9 cellular contexts compared by ENCODE assay signal in genomic region chr6:170555305-170555704, GRCh38. TPM values are rescaled to one million over a fixed set of nuclear protein-coding genes. Genes with fewer than 3 reads are reported as not detected.
A peak's percentile ranks its signal among the peaks of the same experiment; 100 is the strongest.
DNase-seq lines count a peak whose midpoint lies in the region; ATAC-seq and TF ChIP-seq lines count a peak whose summit lies in the region.
"Had no signal": no experiment of that assay in that cellular context is flagged by ENCODE, and none has a peak within 500 bp of the region (broad histone marks: within the 10 kb centered on the region; RNA-seq: fewer than 3 reads in every experiment).

No MANE protein-coding gene starts in this region.

- peak overlapping the region; percentile 76 for H3K4me2 ChIP-seq in DND-41 (ENCODE audit: insufficient read depth, low read length)
- peak overlapping the region; percentile 92 for H3K4me2 ChIP-seq in OCI-LY7 (ENCODE audit: low read length)

- no TSS peak for BruUV-seq in OCI-LY7 (replicated peaks; lab: Mats Ljungman, UMichigan)

- ATAC-seq in DND-41 (ENCODE audit: insufficient read depth, low read depth) (no peak), HG03521 (IDR thresholded peaks at IDR 0.05; ENCODE audit: unreplicated experiment) (no peak)
- no peak for ATAC-seq in stimulated activated memory B cell treated with anti-CD40 and anti-IgM and Interleukin-4, amounts not matched to agents 10 μg/mL and 1 μg/mL and 100 μg/mL, for 72 hours

- peaks cover 19% of the 10 kb centered on the region for H3K4me1 Mint-ChIP-seq in stimulated activated memory B cell treated with anti-CD40 and anti-IgM and Interleukin-4, amounts not matched to agents 10 μg/mL and 1 μg/mL and 100 μg/mL, for 72 hours

- peak overlapping the region; percentile 90 to 91; a peak in 3 of 4 replicates for H3K4me3 ChIP-seq in DND-41 (ENCODE audit: low read depth in 1 of 2, low read length in 2 of 2)
- peak overlapping the region; percentile 100 for H3K4me3 ChIP-seq in OCI-LY7 (ENCODE audit: low read depth, low read length, poor library complexity, severe bottlenecking)
- peak overlapping the region; percentile 95 for H3K4me3 ChIP-seq in fibroblast of mammary gland (ENCODE audit: control insufficient read depth, low read depth, low read length)
- peak overlapping the region; percentile 84 for H3K4me3 ChIP-seq in retinal pigment epithelial cell (ENCODE audit: low read length)

- H3K79me2 ChIP-seq in DND-41 (ENCODE audit: insufficient read depth, low read length) (peaks cover 94% of the 10 kb centered on the region), OCI-LY7 (ENCODE audit: insufficient read depth, low read depth, low read length) (peaks cover 82% of the 10 kb centered on the region)

- H2AFZ ChIP-seq in DND-41 (ENCODE audit: low read depth, low read length) (no peak overlapping the region), OCI-LY7 (ENCODE audit: low read length) (no peak overlapping the region)

- no peaks in the 10 kb centered on the region for H3K27me3 ChIP-seq in DND-41 (ENCODE audit: insufficient read depth, low read length, poor library complexity)

- H3K9me3 ChIP-seq in DND-41 (ENCODE audit: insufficient read depth, low read length, severe bottlenecking) (no peaks in the 10 kb centered on the region), OCI-LY7 (ENCODE audit: low read length) (no peaks in the 10 kb centered on the region)

- intact Hi-C loops in OCI-LY7 (cut with micrococcal nuclease; ENCODE audit: unreplicated experiment), result loop anchor here (10.0 kb wide), 1 partner anchor 251 kb away; the partner anchor contains the start of gene FAM120B
- intact Hi-C loops in posterior cingulate gyrus (cut with DNase I), result loop anchor here (2.0 kb wide), 1 partner anchor 805 kb away; the partner anchor contains the start of genes DYNLT2 and ERMARD

- H3K36me3 ChIP-seq in DND-41 (ENCODE audit: insufficient read depth, low read length), result peaks cover 45% of the 10 kb centered on the region
- H3K36me3 ChIP-seq in OCI-LY7 (ENCODE audit: insufficient read depth, low read length), result peaks cover 53% of the 10 kb centered on the region

- POLR2A ChIA-PET in OCI-LY7 (lab: Charles Lee), result interaction anchor here (1.0 kb wide), 1 partner anchor 12 kb away, joined by 3 read pairs; no protein-coding TSS in a partner anchor

- H3K36me3 Mint-ChIP-seq in stimulated activated memory B cell treated with anti-CD40 and anti-IgM and Interleukin-4, amounts not matched to agents 10 μg/mL and 1 μg/mL and 100 μg/mL, for 72 hours, result peaks cover 32% of the 10 kb centered on the region

- H3K4me1 ChIP-seq in DND-41 (ENCODE audit: insufficient read depth, low read length) (peaks cover 47% of the 10 kb centered on the region), OCI-LY7 (ENCODE audit: insufficient read depth, low read length, poor library complexity, severe bottlenecking) (peaks cover 33% of the 10 kb centered on the region)

- CTCF ChIA-PET in OCI-LY7 (lab: Charles Lee; ENCODE audit: unreplicated experiment), result no interaction called here

- H3K9ac ChIP-seq in DND-41 (ENCODE audit: low read depth, low read length), result peak overlapping the region; percentile 78

- TF ChIP-seq CTCF in DND-41 (IDR thresholded peaks at IDR 0.05; ENCODE audit: borderline replicate concordance, extremely low read depth, low read length, poor library complexity, severe bottlenecking) (no peak), OCI-LY7 (conservative IDR thresholded peaks at IDR 0.05; ENCODE audit: low read length) (no peak), fibroblast of mammary gland (conservative IDR thresholded peaks at IDR 0.05; ENCODE audit: control insufficient read depth, insufficient read depth, low read depth, low read length) (no peak), retinal pigment epithelial cell (conservative IDR thresholded peaks at IDR 0.05; ENCODE audit: low read depth, low read length) (no peak)

- H3K27ac ChIP-seq in DND-41 (ENCODE audit: low read length), result peak overlapping the region; percentile 17; the same call in 1 of the 2 replicates
- peak overlapping the region; percentile 45 for H3K27ac ChIP-seq in OCI-LY7 (ENCODE audit: low read depth, low read length, poor library complexity, severe bottlenecking)

- DNase-seq in DND-41, result no peak
- DNase-seq in OCI-LY7 (ENCODE audit: low spot score), result no peak
- DNase-seq in fibroblast of mammary gland (ENCODE audit: low read depth), result no peak
- no peak for DNase-seq in retinal pigment epithelial cell (ENCODE audit: low read depth)
- no peak for DNase-seq in stimulated activated naive CD4-positive, alpha-beta T cell treated with Interleukin-2 at 50 U/mL for 16 hours (lab: John Stamatoyannopoulos, UW)
- DNase-seq in posterior cingulate gyrus, result no peak
- DNase-seq: activated naive CD8-positive, alpha-beta T cell treated with anti-CD3 and anti-CD28 coated beads, Interleukin-2, amount 10 ng/mL, durations not matched to agents 7 days and 5 days had no signal

- H3K27me3 Mint-ChIP-seq in stimulated activated memory B cell treated with anti-CD40 and anti-IgM and Interleukin-4, amounts not matched to agents 10 μg/mL and 1 μg/mL and 100 μg/mL, for 72 hours, result no peaks in the 10 kb centered on the region
- H3K27me3 Mint-ChIP-seq: activated naive CD8-positive, alpha-beta T cell treated with anti-CD3 and anti-CD28 coated beads, Interleukin-2, amount 10 ng/mL, durations not matched to agents 7 days and 5 days had no signal

- H3K27ac Mint-ChIP-seq in stimulated activated memory B cell treated with anti-CD40 and anti-IgM and Interleukin-4, amounts not matched to agents 10 μg/mL and 1 μg/mL and 100 μg/mL, for 72 hours, result no peak overlapping the region
- H3K27ac Mint-ChIP-seq: activated naive CD8-positive, alpha-beta T cell treated with anti-CD3 and anti-CD28 coated beads, Interleukin-2, amount 10 ng/mL, durations not matched to agents 7 days and 5 days had no signal

- H3K9me3 Mint-ChIP-seq in stimulated activated memory B cell treated with anti-CD40 and anti-IgM and Interleukin-4, amounts not matched to agents 10 μg/mL and 1 μg/mL and 100 μg/mL, for 72 hours, result no peaks in the 10 kb centered on the region
- H3K9me3 Mint-ChIP-seq: activated naive CD8-positive, alpha-beta T cell treated with anti-CD3 and anti-CD28 coated beads, Interleukin-2, amount 10 ng/mL, durations not matched to agents 7 days and 5 days had no signal

- H4K20me1 ChIP-seq in DND-41 (ENCODE audit: insufficient read depth, low read length) (peaks cover 37% of the 10 kb centered on the region), OCI-LY7 (ENCODE audit: insufficient read depth, low read length) (peaks cover 26% of the 10 kb centered on the region)

- no peaks in the 10 kb centered on the region for H3K9me2 ChIP-seq in OCI-LY7 (ENCODE audit: insufficient read depth, low read length)

- H3K4me3 Mint-ChIP-seq in stimulated activated memory B cell treated with anti-CD40 and anti-IgM and Interleukin-4, amounts not matched to agents 10 μg/mL and 1 μg/mL and 100 μg/mL, for 72 hours, result no peak overlapping the region

RNA-seq across cellular contexts. Expression of gene TBP, which starts 1.1 kb away (rescaled TPM):
- 22.4 and 29.2 TPM in 2 replicates for total RNA-seq in OCI-LY7 (2014; rRNA removed; shearing (Covaris generic))
- 23.3 and 30.9 TPM in 2 replicates for total RNA-seq in OCI-LY7 (2022)

RNA-seq across cellular contexts. Expression of gene PSMB1, which starts 2.2 kb away (rescaled TPM):
- total RNA-seq in OCI-LY7 (2014; rRNA removed; shearing (Covaris generic)), result 190 and 219 TPM in 2 replicates
- total RNA-seq in OCI-LY7 (2022), result 166 and 193 TPM in 2 replicates

RNA-seq across cellular contexts. Expression of gene PDCD2, which starts 29.1 kb away (rescaled TPM):
- 92.8 and 98.5 TPM in 2 replicates for total RNA-seq in OCI-LY7 (2014; rRNA removed; shearing (Covaris generic))
- 109 and 115 TPM in 2 replicates for total RNA-seq in OCI-LY7 (2022)
